In genomic region chr20:50305636-50306477, GRCh38 we compare ENCODE assay signal across 9 cellular contexts.
DNase-seq lines count a peak whose midpoint lies in the region; ATAC-seq and TF ChIP-seq lines count a peak whose summit lies in the region.
"Had no signal": no experiment of that assay in that cellular context is flagged by ENCODE, and none has a peak within 500 bp of the region (broad histone marks: within the 10 kb centered on the region; RNA-seq: fewer than 3 reads in every experiment).

No MANE protein-coding gene starts in this region.

- POLR2A ChIA-PET in activated CD4-positive, alpha-beta memory T cell treated with anti-CD3 and anti-CD28 coated beads, Interleukin-2, amount 10 ng/mL, durations not matched to agents 7 days and 5 days (lab: Charles Lee) = no interaction called here

- TF ChIP-seq CTCF in breast epithelium (IDR thresholded peaks at IDR 0.05) (peak in 2 of 3 donors; percentile 29 to 37), lung (IDR thresholded peaks at IDR 0.05; ENCODE audit: control extremely low read depth, extremely low read depth) (no peak)

- no peaks in the 10 kb centered on the region for H3K36me3 Mint-ChIP-seq in activated CD4-positive, alpha-beta memory T cell treated with anti-CD3 and anti-CD28 coated beads, Interleukin-2, amount 10 ng/mL, durations not matched to agents 7 days and 5 days (ENCODE audit: low read depth)

- intact Hi-C loops in breast epithelium (cut with DNase I; ENCODE audit: low total_unique reads) = loop anchor here (2.0 kb wide), 1 partner anchor 113 kb away; no protein-coding TSS in a partner anchor

- no peak for ATAC-seq in lung (ENCODE audit: insufficient read depth, low FRiP score)

- peaks cover 9% of the 10 kb centered on the region for H3K27me3 Mint-ChIP-seq in activated CD4-positive, alpha-beta memory T cell treated with anti-CD3 and anti-CD28 coated beads, Interleukin-2, amount 10 ng/mL, durations not matched to agents 7 days and 5 days

- no peaks in the 10 kb centered on the region for H3K27me3 ChIP-seq in breast epithelium
- H3K27me3 ChIP-seq in lung (ENCODE audit: control insufficient read depth, insufficient read depth) = no peaks in the 10 kb centered on the region
- H3K27me3 ChIP-seq: BLaER1 had no signal

- H3K27ac Mint-ChIP-seq in activated CD4-positive, alpha-beta memory T cell treated with anti-CD3 and anti-CD28 coated beads, Interleukin-2, amount 10 ng/mL, durations not matched to agents 7 days and 5 days = no peak overlapping the region

- H3K4me3 Mint-ChIP-seq in activated CD4-positive, alpha-beta memory T cell treated with anti-CD3 and anti-CD28 coated beads, Interleukin-2, amount 10 ng/mL, durations not matched to agents 7 days and 5 days = no peak overlapping the region

- H3K4me1 ChIP-seq in breast epithelium (peaks cover 20 to 40% of the 10 kb centered on the region in 2 donors), lung (ENCODE audit: control insufficient read depth in 2 of 2, insufficient read depth in 2 of 2, low read length in 2 of 2) (peaks cover 0 to 19% of the 10 kb centered on the region in 2 donors), urinary bladder (ENCODE audit: insufficient read depth) (no peaks in the 10 kb centered on the region)

- CTCF ChIA-PET in activated CD4-positive, alpha-beta memory T cell treated with anti-CD3 and anti-CD28 coated beads, Interleukin-2, amount 10 ng/mL, durations not matched to agents 7 days and 5 days (lab: Charles Lee) = no interaction called here

- peak; percentile 28 for TF ChIP-seq POLR2A in breast epithelium (IDR thresholded peaks at IDR 0.05)

- H3K4me3 ChIP-seq in breast epithelium (peak overlapping the region in 1 of 3 donors; percentile 29), lung (no peak overlapping the region), urinary bladder (ENCODE audit: low read depth, low read length) (no peak overlapping the region)
- H3K4me3 ChIP-seq: BLaER1 had no signal

- H3K36me3 ChIP-seq in breast epithelium (no peaks in the 10 kb centered on the region), lung (ENCODE audit: control insufficient read depth in 2 of 2, insufficient read depth in 2 of 2, low read length in 2 of 2) (no peaks in the 10 kb centered on the region), urinary bladder (ENCODE audit: insufficient read depth) (no peaks in the 10 kb centered on the region)
- H3K36me3 ChIP-seq: BLaER1 had no signal

- peak; percentile 27 for DNase-seq in NCI-H82 (lab: John Stamatoyannopoulos, UW)
- no peak for DNase-seq in NCI-H82 treated with DMSO at 0.1 percent for 48 hours (lab: John Stamatoyannopoulos, UW; ENCODE audit: unreplicated experiment)
- DNase-seq in breast epithelium (ENCODE audit: low spot score in 2 of 2) = no peak
- no peak for DNase-seq in lung (ENCODE audit: low spot score)
- no peak for DNase-seq in 8988T
- no peak for DNase-seq in activated CD4-positive, alpha-beta memory T cell treated with anti-CD3 and anti-CD28 coated beads, Interleukin-2, amount 10 ng/mL, durations not matched to agents 7 days and 5 days
- DNase-seq in NOMO-1 (lab: John Stamatoyannopoulos, UW; ENCODE audit: unreplicated experiment in 2 of 2) = no peak

- WGBS in lung, 2 donors = 59 to 75% methylated on average over 19 of the region's 19 CpGs
- 44% methylated on average over 19 of the region's 19 CpGs for WGBS in urinary bladder

- H3K9me3 ChIP-seq in breast epithelium (no peaks in the 10 kb centered on the region), lung (ENCODE audit: control insufficient read depth in 2 of 2, insufficient read depth in 1 of 2, low read length in 1 of 2) (no peaks in the 10 kb centered on the region)
- H3K9me3 ChIP-seq: BLaER1 had no signal

- peak overlapping the region; percentile 91 to 96 for H3K27ac ChIP-seq in breast epithelium
- peak overlapping the region; percentile 55 to 85 for H3K27ac ChIP-seq in lung (ENCODE audit: low read depth in 1 of 2, low read length in 1 of 2)
- peak overlapping the region; percentile 82 for H3K27ac ChIP-seq in urinary bladder (ENCODE audit: low read depth)
- H3K27ac ChIP-seq: BLaER1 had no signal

- peaks cover 11% of the 10 kb centered on the region for H3K4me1 Mint-ChIP-seq in activated CD4-positive, alpha-beta memory T cell treated with anti-CD3 and anti-CD28 coated beads, Interleukin-2, amount 10 ng/mL, durations not matched to agents 7 days and 5 days

- no peaks in the 10 kb centered on the region for H3K9me3 Mint-ChIP-seq in activated CD4-positive, alpha-beta memory T cell treated with anti-CD3 and anti-CD28 coated beads, Interleukin-2, amount 10 ng/mL, durations not matched to agents 7 days and 5 days
